ENCODE assay signal across 19 cellular contexts in the genomic region with DNA sequence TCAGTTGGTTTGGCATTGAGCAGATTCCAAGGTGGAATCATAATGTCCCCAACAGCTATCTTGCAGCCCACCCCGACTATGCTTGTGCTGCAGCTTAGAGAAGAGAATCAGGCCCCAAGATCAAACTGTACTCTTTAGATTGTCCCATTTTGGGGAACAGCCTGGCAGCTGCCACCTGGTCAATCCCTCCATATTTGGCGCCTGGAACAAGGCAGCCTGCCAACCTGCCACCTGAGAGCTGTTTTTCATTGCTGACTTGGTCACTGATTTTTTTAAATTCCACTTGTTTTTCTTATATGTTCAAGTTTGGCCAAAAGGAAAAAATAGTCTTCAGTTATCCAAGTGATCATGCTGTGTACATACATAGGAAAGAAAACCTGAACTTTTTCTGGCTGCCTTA.
"Had no signal": no experiment of that assay in that cellular context is flagged by ENCODE, and none has a peak within 500 bp of the region (broad histone marks: within the 10 kb centered on the region; RNA-seq: fewer than 3 reads in every experiment).

No MANE protein-coding gene starts in this region.

- H3K27me3 ChIP-seq: gastrocnemius medialis, heart right ventricle, neural progenitor cell, ovary, upper lobe of left lung, uterus had no signal

- H3K4me2 ChIP-seq: neural progenitor cell had no signal

- H3K4me1 ChIP-seq: heart right ventricle, neural progenitor cell, upper lobe of left lung, uterus had no signal

- H2AFZ ChIP-seq: neural progenitor cell had no signal

- H3K9ac ChIP-seq: neural progenitor cell had no signal

- FAIRE-seq: islet of Langerhans, small intestine had no signal

- H3K9me3 ChIP-seq: gastrocnemius medialis, heart right ventricle, ovary, upper lobe of left lung, uterus had no signal

- ATAC-seq: gastrocnemius medialis, heart right ventricle, left lobe of liver, natural killer cell, right cardiac atrium had no signal

- H3K27ac ChIP-seq: coronary artery, gastrocnemius medialis, heart right ventricle, neural progenitor cell, ovary, upper lobe of left lung, uterus had no signal

- H3K4me3 ChIP-seq: coronary artery, gastrocnemius medialis, heart right ventricle, neural progenitor cell, ovary, upper lobe of left lung, uterus had no signal

- H3K36me3 ChIP-seq: gastrocnemius medialis, heart right ventricle, neural progenitor cell, ovary, upper lobe of left lung, uterus had no signal

- DNase-seq: effector CD4-positive, alpha-beta T cell; endodermal cell; gastrocnemius medialis; heart right ventricle; hypothalamus; natural killer cell; nucleus accumbens; ovary; right cardiac atrium; small intestine; stimulated activated CD4-positive, alpha-beta T cell treated with anti-CD3 and anti-CD28 coated beads, Interleukin-12 subunit alpha, Interleukin-12 subunit beta, amount 100 ng/mL, for 4 hours; stimulated activated CD4-positive, alpha-beta T cell treated with anti-CD3 and anti-CD28 coated beads, Interleukin-2, amount 100 ng/mL, for 48 hours; stimulated activated naive CD4-positive, alpha-beta T cell treated with Interleukin-2 at 50 U/mL for 16 hours; upper lobe of left lung; uterus had no signal
